ENCODE assay signal across 16 cellular contexts in the genomic region with DNA sequence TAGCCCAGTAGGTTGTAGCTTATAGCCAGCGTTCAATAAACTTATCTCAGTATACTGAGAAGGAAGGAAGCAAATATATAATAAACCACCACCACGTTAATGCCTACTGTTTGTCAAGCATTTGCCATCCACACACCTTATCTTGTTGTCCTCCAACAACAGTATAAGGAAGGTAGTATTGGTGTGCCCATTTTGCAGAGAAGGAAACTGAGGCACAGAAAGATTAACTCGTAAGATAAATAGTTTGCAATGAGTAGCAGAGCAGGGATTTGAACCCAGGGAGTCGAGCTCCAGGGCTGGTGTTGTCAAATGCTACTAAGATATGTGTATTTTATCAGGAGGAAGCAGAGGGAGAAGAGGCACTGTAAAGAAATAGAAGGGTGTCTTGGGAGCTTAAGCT.
"Had no signal": no experiment of that assay in that cellular context is flagged by ENCODE, and none has a peak within 500 bp of the region (broad histone marks: within the 10 kb centered on the region; RNA-seq: fewer than 3 reads in every experiment).

No MANE protein-coding gene starts in this region.

- ATAC-seq: activated T-cell treated with anti-CD3 and anti-CD28 coated beads, Interleukin-2, amount 50 U/mL, for 4 hours; left lobe of liver; WTC11 had no signal

- H3K36me3 ChIP-seq: tibial nerve, vagina had no signal

- DNase-seq: activated CD4-positive, alpha-beta memory T cell treated with anti-CD3 and anti-CD28 coated beads, Interleukin-2, amount 10 ng/mL, durations not matched to agents 7 days and 5 days; activated CD4-positive, alpha-beta T cell treated with anti-CD3 and anti-CD28 coated beads for 4 hours; activated gamma-delta T cell; activated T-cell treated with anti-CD3 and anti-CD28 coated beads, Interleukin-2, amount 50 U/mL, for 4 hours; dorsolateral prefrontal cortex; retina; stimulated activated CD4-positive, alpha-beta T cell treated with anti-CD3 and anti-CD28 coated beads, Interleukin-4, amount 100 ng/mL, for 1 hour; stimulated activated naive CD4-positive, alpha-beta T cell had no signal

- H3K27me3 ChIP-seq: dorsolateral prefrontal cortex, hepatocyte, tibial nerve, vagina had no signal

- H3K27ac ChIP-seq: dorsolateral prefrontal cortex, hepatocyte, tibial nerve, vagina had no signal

- H3K9me3 ChIP-seq: tibial nerve, vagina had no signal

- H3K4me3 ChIP-seq: dorsolateral prefrontal cortex, hepatocyte, tibial nerve, vagina had no signal

- H3K79me2 ChIP-seq: hepatocyte had no signal

- H3K27ac Mint-ChIP-seq: activated CD4-positive, alpha-beta memory T cell treated with anti-CD3 and anti-CD28 coated beads, Interleukin-2, amount 10 ng/mL, durations not matched to agents 7 days and 5 days; WTC11 had no signal

- H3K4me3 Mint-ChIP-seq: activated CD4-positive, alpha-beta memory T cell treated with anti-CD3 and anti-CD28 coated beads, Interleukin-2, amount 10 ng/mL, durations not matched to agents 7 days and 5 days; activated T-cell treated with anti-CD3 and anti-CD28 coated beads, Interleukin-2, amount 50 U/mL, for 4 hours; WTC11 had no signal

- FAIRE-seq: endometrium, keratinocyte, TTC549 had no signal

- H3K9me3 Mint-ChIP-seq: activated CD4-positive, alpha-beta memory T cell treated with anti-CD3 and anti-CD28 coated beads, Interleukin-2, amount 10 ng/mL, durations not matched to agents 7 days and 5 days; activated T-cell treated with anti-CD3 and anti-CD28 coated beads, Interleukin-2, amount 50 U/mL, for 4 hours; WTC11 had no signal

- H3K4me2 ChIP-seq: hepatocyte had no signal

- H2AFZ ChIP-seq: hepatocyte had no signal

- H3K36me3 Mint-ChIP-seq: WTC11 had no signal
